ENCODE assay signal across 14 cellular contexts in the genomic region with DNA sequence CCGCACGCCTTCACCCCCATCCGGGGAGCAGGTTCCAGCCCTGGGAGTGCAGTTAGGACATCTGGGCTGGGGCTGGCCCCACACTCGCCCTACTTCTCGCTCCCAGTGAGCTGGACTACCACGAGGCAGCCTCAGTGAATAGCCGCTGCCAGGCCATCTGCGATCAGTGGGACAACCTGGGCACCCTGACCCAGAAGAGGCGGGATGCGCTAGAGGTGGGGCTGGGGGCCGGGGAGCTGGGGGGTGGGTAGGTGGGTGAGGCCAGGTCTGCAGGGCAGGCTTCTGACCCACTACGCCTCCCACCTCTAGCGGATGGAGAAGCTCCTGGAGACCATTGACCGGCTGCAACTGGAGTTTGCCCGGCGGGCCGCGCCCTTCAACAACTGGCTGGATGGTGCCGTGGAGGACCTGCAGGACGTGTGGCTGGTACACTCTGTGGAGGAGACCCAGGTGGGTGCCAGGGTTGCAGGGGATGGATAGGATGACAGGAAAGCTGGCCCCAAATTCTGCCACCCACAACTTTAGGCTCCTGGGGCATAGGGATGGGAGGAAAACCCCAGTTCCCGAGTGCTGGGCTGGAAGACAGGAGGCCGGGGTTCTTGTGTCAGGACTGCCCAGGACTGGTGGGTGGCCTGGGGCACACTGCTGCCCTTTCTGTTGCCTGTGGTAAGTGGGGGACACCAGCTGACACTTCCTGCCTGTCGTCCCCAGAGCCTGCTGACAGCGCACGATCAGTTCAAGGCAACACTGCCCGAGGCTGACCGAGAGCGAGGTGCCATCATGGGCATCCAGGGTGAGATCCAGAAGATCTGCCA. TPM values are rescaled to one million over a fixed set of nuclear protein-coding genes. Genes with fewer than 3 reads are reported as not detected.
"Had no signal": no experiment of that assay in that cellular context is flagged by ENCODE, and none has a peak within 500 bp of the region (broad histone marks: within the 10 kb centered on the region; RNA-seq: fewer than 3 reads in every experiment).

No MANE protein-coding gene starts in this region.

- H3K4me3 ChIP-seq: cardiac muscle cell, MG63 had no signal

- H3K27me3 ChIP-seq: brain microvascular endothelial cell, cardiac muscle cell, MG63 had no signal

- ATAC-seq: PC-3 had no signal

- H3K36me3 ChIP-seq: brain microvascular endothelial cell, MG63 had no signal

- DNase-seq: activated gamma-delta T cell treated with Interleukin-2 at 50 U/mL for 16 hours, brain microvascular endothelial cell, MG63, MV-4-11, NCI-H1105, NCI-H1694 treated with DMSO at 0.1 percent for 48 hours, NCI-H2029 treated with DMSO at 0.1 percent for 48 hours, NCI-H345, NCI-H510A, NCI-H526 treated with DMSO at 0.1 percent for 48 hours, PC-3, SHP77 treated with DMSO at 0.1 percent for 48 hours had no signal

- H3K27ac ChIP-seq: brain microvascular endothelial cell, cardiac muscle cell had no signal

- H3K9me3 ChIP-seq: MG63 had no signal

RNA-seq across cellular contexts. Expression of a gene that starts 13.4 kb away (rescaled TPM):
- total RNA-seq: PC-3, SK-MEL-5 had no signal
